8 cellular contexts compared by ENCODE assay signal in the genomic region with DNA sequence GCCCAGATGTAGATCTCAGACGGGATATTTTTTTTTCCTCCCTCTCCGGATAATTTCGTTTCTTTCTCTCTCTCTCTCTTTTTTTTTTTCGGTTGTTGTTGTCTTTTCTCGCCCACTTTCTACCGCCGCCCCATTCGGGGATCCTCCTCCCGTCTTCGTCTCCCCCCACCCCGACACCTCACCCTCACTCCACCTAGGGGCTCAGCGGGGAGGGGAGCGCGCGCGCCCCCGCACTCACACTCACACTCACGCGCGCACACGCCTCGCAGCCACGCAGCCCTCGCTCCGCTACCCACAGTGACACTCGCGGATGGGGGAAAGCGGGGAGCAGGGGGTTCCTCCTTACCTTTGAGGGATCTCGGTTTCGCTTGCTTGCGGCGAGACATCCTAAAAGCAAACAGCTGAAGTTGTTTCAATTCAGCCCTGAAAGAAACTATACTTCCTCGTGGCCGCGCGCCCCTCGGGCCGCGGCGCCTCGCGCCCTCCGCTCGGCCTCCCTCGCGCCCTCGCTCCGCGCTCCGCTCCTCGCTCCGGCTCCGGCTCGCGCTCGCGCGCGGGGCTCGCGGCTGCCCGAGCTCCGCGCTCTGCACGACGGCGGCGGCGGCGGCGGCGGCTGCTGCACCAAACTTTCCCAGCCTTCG. TPM values are rescaled to one million over a fixed set of nuclear protein-coding genes. Genes with fewer than 3 reads are reported as not detected.
DNase-seq lines count a peak whose midpoint lies in the region; ATAC-seq and TF ChIP-seq lines count a peak whose summit lies in the region.

No MANE protein-coding gene starts in this region.

- no peak overlapping the region for H3K27ac Mint-ChIP-seq in activated CD8-positive, alpha-beta T cell treated with anti-CD3 and anti-CD28 coated beads for 36 hours
- H3K27ac Mint-ChIP-seq in naive thymus-derived CD8-positive, alpha-beta T cell, result peak overlapping the region in 6 of 10 donors; percentile 28 to 66 (median 44)

- DNase-seq in NCI-H2227 (lab: John Stamatoyannopoulos, UW; ENCODE audit: unreplicated experiment), result peak; percentile 64
- no peak for DNase-seq in NCI-H2227 treated with DMSO at 0.1 percent for 48 hours (lab: John Stamatoyannopoulos, UW)
- DNase-seq in activated CD8-positive, alpha-beta T cell treated with anti-CD3 and anti-CD28 coated beads for 36 hours, result peak; percentile 13
- peak; percentile 48 for DNase-seq in fibroblast of pulmonary artery (ENCODE audit: low read depth)
- peak in 3 of 10 donors; percentile 10 to 15 (median 13) for DNase-seq in naive thymus-derived CD8-positive, alpha-beta T cell
- DNase-seq in SIG-M5 treated with dmso at 0.1 percent for 504 hours (lab: John Stamatoyannopoulos, UW; ENCODE audit: unreplicated experiment), result no peak

- peaks cover 9% of the 10 kb centered on the region for H3K4me1 Mint-ChIP-seq in activated CD8-positive, alpha-beta T cell treated with anti-CD3 and anti-CD28 coated beads for 36 hours (ENCODE audit: low read depth)
- H3K4me1 Mint-ChIP-seq in naive thymus-derived CD8-positive, alpha-beta T cell, result peaks cover 4 to 23% (median 17%) of the 10 kb centered on the region in 4 donors

- intact Hi-C loops in activated CD8-positive, alpha-beta T cell treated with anti-CD3 and anti-CD28 coated beads for 36 hours (cut with micrococcal nuclease), result no loop called here

- H3K4me3 Mint-ChIP-seq in activated CD8-positive, alpha-beta T cell treated with anti-CD3 and anti-CD28 coated beads for 36 hours, result peak overlapping the region; percentile 67
- H3K4me3 Mint-ChIP-seq in naive thymus-derived CD8-positive, alpha-beta T cell, result peak overlapping the region; percentile 70 to 94 (median 88)

- TF ChIP-seq CTCF in activated CD8-positive, alpha-beta T cell treated with anti-CD3 and anti-CD28 coated beads for 36 hours (IDR thresholded peaks at IDR 0.05), result no peak
- TF ChIP-seq CTCF in fibroblast of pulmonary artery (IDR thresholded peaks at IDR 0.05; ENCODE audit: low read length, missing control alignments), result no peak

- ATAC-seq in HG02981 (IDR thresholded peaks at IDR 0.05; ENCODE audit: unreplicated experiment) (peak; percentile 40), GM21825 (IDR thresholded peaks at IDR 0.05; ENCODE audit: unreplicated experiment) (no peak)
- no peak for ATAC-seq in activated CD8-positive, alpha-beta T cell treated with anti-CD3 and anti-CD28 coated beads for 36 hours
- ATAC-seq in naive thymus-derived CD8-positive, alpha-beta T cell, result peak in 1 of 2 donors; percentile 28

- peaks cover 3% of the 10 kb centered on the region for H3K36me3 Mint-ChIP-seq in activated CD8-positive, alpha-beta T cell treated with anti-CD3 and anti-CD28 coated beads for 36 hours (ENCODE audit: low read depth)
- peaks cover 0 to 8% (median 7%) of the 10 kb centered on the region in 3 donors for H3K36me3 Mint-ChIP-seq in naive thymus-derived CD8-positive, alpha-beta T cell

- peak overlapping the region; percentile 72 for H3K4me3 ChIP-seq in fibroblast of pulmonary artery (replicated peaks; ENCODE audit: low read depth, low read length)

- POLR2A ChIA-PET in activated CD8-positive, alpha-beta T cell treated with anti-CD3 and anti-CD28 coated beads for 36 hours (lab: Charles Lee), result interaction anchor here (0.6 kb wide), 1 partner anchor 576 kb away, joined by 3 read pairs; no protein-coding TSS in a partner anchor
- POLR2A ChIA-PET in naive thymus-derived CD8-positive, alpha-beta T cell (lab: Charles Lee), result interaction anchor here (0.6 kb wide), 1 partner anchor 1014 kb away, joined by 3 read pairs; no protein-coding TSS in a partner anchor

- H3K27me3 Mint-ChIP-seq in activated CD8-positive, alpha-beta T cell treated with anti-CD3 and anti-CD28 coated beads for 36 hours, result peaks cover 64% of the 10 kb centered on the region
- peaks cover 26 to 60% (median 44%) of the 10 kb centered on the region in 5 donors for H3K27me3 Mint-ChIP-seq in naive thymus-derived CD8-positive, alpha-beta T cell

- H3K9me3 Mint-ChIP-seq in activated CD8-positive, alpha-beta T cell treated with anti-CD3 and anti-CD28 coated beads for 36 hours, result peaks cover 1% of the 10 kb centered on the region
- peaks cover 0 to 13% (median 4%) of the 10 kb centered on the region in 9 donors for H3K9me3 Mint-ChIP-seq in naive thymus-derived CD8-positive, alpha-beta T cell

- CTCF ChIA-PET in activated CD8-positive, alpha-beta T cell treated with anti-CD3 and anti-CD28 coated beads for 36 hours (lab: Charles Lee), result interaction anchor here (0.7 kb wide), 1 partner anchor 993 kb away, joined by 3 read pairs; no protein-coding TSS in a partner anchor

RNA-seq across cellular contexts. Expression of a gene that starts 1.3 kb away (rescaled TPM):
- total RNA-seq in activated CD8-positive, alpha-beta T cell treated with anti-CD3 and anti-CD28 coated beads for 36 hours, result not detected
- under 1 TPM in 1 of 2 experiments, not detected in 1; 0.62 TPM for total RNA-seq in naive thymus-derived CD8-positive, alpha-beta T cell
- not detected for polyA plus RNA-seq in naive thymus-derived CD8-positive, alpha-beta T cell

Comparison
In these comparisons a context has a peak if more than half of its experiments do, and no peak if none do; other contexts are left out.
1. DNase-seq: peak in NCI-H2227 (single experiment), activated CD8-positive, alpha-beta T cell treated with anti-CD3 and anti-CD28 coated beads for 36 hours (single experiment) and fibroblast of pulmonary artery (single experiment); none in NCI-H2227 treated with DMSO at 0.1 percent for 48 hours (single experiment) and SIG-M5 treated with dmso at 0.1 percent for 504 hours (single experiment).